ENCODE assay signal across 27 cellular contexts in genomic region chr2:235976516-235976915, GRCh38.
"Had no signal": no experiment of that assay in that cellular context is flagged by ENCODE, and none has a peak within 500 bp of the region (broad histone marks: within the 10 kb centered on the region; RNA-seq: fewer than 3 reads in every experiment).

No MANE protein-coding gene starts in this region.

- DNase-seq: activated CD4-positive, alpha-beta memory T cell treated with anti-CD3 and anti-CD28 coated beads, Interleukin-2, amount 10 ng/mL, durations not matched to agents 7 days and 5 days; activated CD4-positive, alpha-beta T cell treated with anti-CD3 and anti-CD28 coated beads for 36 hours; activated CD4-positive, alpha-beta T cell treated with anti-CD3 and anti-CD28 coated beads, Interleukin-2, amount 10 ng/mL, durations not matched to agents 24 days and 14 days; activated CD4-positive, alpha-beta T cell treated with anti-CD3 and anti-CD28 coated beads, Interleukin-2, amount 50 U/mL, for 4 hours; activated CD4-positive, CD25-positive, alpha-beta regulatory T cell; activated CD4-positive, CD25-positive, alpha-beta regulatory T cell treated with anti-CD3 and anti-CD28 coated beads, Interleukin-2, amount 50 U/mL, for 72 hours; activated CD8-positive, alpha-beta memory T cell treated with anti-CD3 and anti-CD28 coated beads, Interleukin-2, amount 50 U/mL, for 48 hours; activated naive CD4-positive, alpha-beta T cell treated with anti-CD3 and anti-CD28 coated beads for 36 hours; activated naive CD8-positive, alpha-beta T cell treated with anti-CD3 and anti-CD28 coated beads for 36 hours; activated naive CD8-positive, alpha-beta T cell treated with anti-CD3 and anti-CD28 coated beads, Interleukin-2, amount 50 U/mL, for 24 hours; activated T-cell treated with anti-CD3 and anti-CD28 coated beads for 4 hours; activated T-cell treated with anti-CD3 and anti-CD28 coated beads, Interleukin-2, amount 50 U/mL, for 24 hours; activated T-cell treated with anti-CD3 and anti-CD28 coated beads, Interleukin-2, amount 50 U/mL, for 72 hours; adrenal gland; amygdala; aorta; body of pancreas; caudate nucleus; cortex of kidney; dermis blood vessel endothelial cell; effector CD4-positive, alpha-beta T cell; effector memory CD8-positive, alpha-beta T cell; esophagus squamous epithelium; T-helper 2 cell; WERI-Rb-1 had no signal

- ATAC-seq: activated CD4-positive, alpha-beta T cell treated with anti-CD3 and anti-CD28 coated beads for 36 hours; activated naive CD8-positive, alpha-beta T cell treated with anti-CD3 and anti-CD28 coated beads, Interleukin-2, amount 50 U/mL, for 24 hours; activated T-cell treated with anti-CD3 and anti-CD28 coated beads, Interleukin-2, amount 50 U/mL, for 72 hours; body of pancreas; effector memory CD8-positive, alpha-beta T cell; gastroesophageal sphincter had no signal

- H3K27ac Mint-ChIP-seq: activated CD4-positive, alpha-beta memory T cell treated with anti-CD3 and anti-CD28 coated beads, Interleukin-2, amount 10 ng/mL, durations not matched to agents 7 days and 5 days; activated CD4-positive, alpha-beta T cell treated with anti-CD3 and anti-CD28 coated beads for 36 hours; activated CD4-positive, alpha-beta T cell treated with anti-CD3 and anti-CD28 coated beads, Interleukin-2, amount 10 ng/mL, durations not matched to agents 24 days and 14 days; activated naive CD4-positive, alpha-beta T cell treated with anti-CD3 and anti-CD28 coated beads for 36 hours; activated naive CD4-positive, alpha-beta T cell treated with anti-CD3 and anti-CD28 coated beads, Interleukin-2, amount 50 U/mL, for 24 hours; activated naive CD8-positive, alpha-beta T cell treated with anti-CD3 and anti-CD28 coated beads for 36 hours; activated naive CD8-positive, alpha-beta T cell treated with anti-CD3 and anti-CD28 coated beads, Interleukin-2, amount 50 U/mL, for 24 hours; activated T-cell treated with anti-CD3 and anti-CD28 coated beads, Interleukin-2, amount 50 U/mL, for 24 hours; activated T-cell treated with anti-CD3 and anti-CD28 coated beads, Interleukin-2, amount 50 U/mL, for 72 hours had no signal

- H3K4me3 Mint-ChIP-seq: activated CD4-positive, alpha-beta memory T cell treated with anti-CD3 and anti-CD28 coated beads, Interleukin-2, amount 10 ng/mL, durations not matched to agents 7 days and 5 days; activated CD4-positive, alpha-beta T cell treated with anti-CD3 and anti-CD28 coated beads for 36 hours; activated CD4-positive, alpha-beta T cell treated with anti-CD3 and anti-CD28 coated beads, Interleukin-2, amount 10 ng/mL, durations not matched to agents 24 days and 14 days; activated naive CD4-positive, alpha-beta T cell treated with anti-CD3 and anti-CD28 coated beads for 36 hours; activated naive CD4-positive, alpha-beta T cell treated with anti-CD3 and anti-CD28 coated beads, Interleukin-2, amount 50 U/mL, for 24 hours; activated naive CD8-positive, alpha-beta T cell treated with anti-CD3 and anti-CD28 coated beads for 36 hours; activated naive CD8-positive, alpha-beta T cell treated with anti-CD3 and anti-CD28 coated beads, Interleukin-2, amount 50 U/mL, for 24 hours; activated T-cell treated with anti-CD3 and anti-CD28 coated beads, Interleukin-2, amount 50 U/mL, for 24 hours; activated T-cell treated with anti-CD3 and anti-CD28 coated beads, Interleukin-2, amount 50 U/mL, for 72 hours; effector memory CD8-positive, alpha-beta T cell had no signal

- H3K9me3 Mint-ChIP-seq: activated CD4-positive, alpha-beta memory T cell treated with anti-CD3 and anti-CD28 coated beads, Interleukin-2, amount 10 ng/mL, durations not matched to agents 7 days and 5 days; activated CD4-positive, alpha-beta T cell treated with anti-CD3 and anti-CD28 coated beads, Interleukin-2, amount 10 ng/mL, durations not matched to agents 24 days and 14 days; activated naive CD4-positive, alpha-beta T cell treated with anti-CD3 and anti-CD28 coated beads for 36 hours; activated naive CD8-positive, alpha-beta T cell treated with anti-CD3 and anti-CD28 coated beads for 36 hours; activated naive CD8-positive, alpha-beta T cell treated with anti-CD3 and anti-CD28 coated beads, Interleukin-2, amount 50 U/mL, for 24 hours; activated T-cell treated with anti-CD3 and anti-CD28 coated beads, Interleukin-2, amount 50 U/mL, for 24 hours; activated T-cell treated with anti-CD3 and anti-CD28 coated beads, Interleukin-2, amount 50 U/mL, for 72 hours; effector memory CD8-positive, alpha-beta T cell had no signal

- H3K36me3 Mint-ChIP-seq: activated naive CD4-positive, alpha-beta T cell treated with anti-CD3 and anti-CD28 coated beads, Interleukin-2, amount 50 U/mL, for 24 hours; activated naive CD8-positive, alpha-beta T cell treated with anti-CD3 and anti-CD28 coated beads for 36 hours had no signal

- H3K27me3 Mint-ChIP-seq: effector memory CD8-positive, alpha-beta T cell had no signal

- H3K4me1 Mint-ChIP-seq: activated CD4-positive, alpha-beta memory T cell treated with anti-CD3 and anti-CD28 coated beads, Interleukin-2, amount 10 ng/mL, durations not matched to agents 7 days and 5 days; activated CD4-positive, alpha-beta T cell treated with anti-CD3 and anti-CD28 coated beads for 36 hours; activated CD4-positive, alpha-beta T cell treated with anti-CD3 and anti-CD28 coated beads, Interleukin-2, amount 10 ng/mL, durations not matched to agents 24 days and 14 days; activated naive CD4-positive, alpha-beta T cell treated with anti-CD3 and anti-CD28 coated beads, Interleukin-2, amount 50 U/mL, for 24 hours; activated naive CD8-positive, alpha-beta T cell treated with anti-CD3 and anti-CD28 coated beads for 36 hours; activated naive CD8-positive, alpha-beta T cell treated with anti-CD3 and anti-CD28 coated beads, Interleukin-2, amount 50 U/mL, for 24 hours had no signal
